Comparison of ENCODE assay signal across 8 cellular contexts in genomic region chr2:126657146-126657635, GRCh38. TPM values are rescaled to one million over a fixed set of nuclear protein-coding genes. Genes with fewer than 3 reads are reported as not detected.
A peak's percentile ranks its signal among the peaks of the same experiment; 100 is the strongest.
DNase-seq lines count a peak whose midpoint lies in the region; ATAC-seq, FAIRE-seq and TF ChIP-seq lines count a peak whose summit lies in the region.

No MANE protein-coding gene starts in this region.

- peaks cover 0 to 29% (median 14%) of the 10 kb centered on the region in 4 donors for H3K4me1 ChIP-seq in Peyer's patch
- peaks cover 35% of the 10 kb centered on the region for H3K4me1 ChIP-seq in astrocyte (ENCODE audit: insufficient read depth, low read length)
- H3K4me1 ChIP-seq in iPS-15b (ENCODE audit: control insufficient read depth, insufficient read depth, low read length) = peaks cover 29% of the 10 kb centered on the region
- no peaks in the 10 kb centered on the region for H3K4me1 ChIP-seq in small intestine (ENCODE audit: control insufficient read depth in 2 of 2, insufficient read depth in 1 of 2, low read depth in 1 of 2, low read length in 1 of 2)

- peak overlapping the region; percentile 59 for H3K27ac Mint-ChIP-seq in astrocyte (ENCODE audit: unreplicated experiment)

- TF ChIP-seq POLR2A in GM10847 (IDR thresholded peaks at IDR 0.05; ENCODE audit: extremely low read depth, insufficient read length) (peak; percentile 36), Peyer's patch (IDR thresholded peaks at IDR 0.05) (peak in 1 of 2 donors; percentile 20)

- POLR2A ChIA-PET in RWPE1 (lab: Yijun Ruan, JAX; ENCODE audit: low non-redundant PET) = no interaction called here

- H2AFZ ChIP-seq in astrocyte (ENCODE audit: low read depth, low read length) = peak overlapping the region; percentile 91

- peak overlapping the region; percentile 97 for H3K4me2 ChIP-seq in astrocyte (ENCODE audit: low read length)

- CTCF ChIA-PET in RWPE1 (lab: Yijun Ruan, JAX) = no interaction called here

- H3K4me1 Mint-ChIP-seq in astrocyte (ENCODE audit: low read depth, unreplicated experiment) = peaks cover 29% of the 10 kb centered on the region

- H3K4me3 Mint-ChIP-seq in astrocyte (ENCODE audit: unreplicated experiment) = peak overlapping the region; percentile 92

- TF ChIP-seq CTCF in Peyer's patch (IDR thresholded peaks at IDR 0.05) (no peak), astrocyte (IDR thresholded peaks at IDR 0.05; ENCODE audit: insufficient read depth, low read depth, low read length) (no peak), RWPE1 (conservative IDR thresholded peaks at IDR 0.05; ENCODE audit: low read depth) (no peak)

- H4K20me1 ChIP-seq in astrocyte (ENCODE audit: insufficient read depth, low read length) = peaks cover 5% of the 10 kb centered on the region

- H3K9me3 ChIP-seq in Peyer's patch = no peaks in the 10 kb centered on the region
- no peaks in the 10 kb centered on the region for H3K9me3 ChIP-seq in astrocyte (ENCODE audit: insufficient read depth, low read depth, low read length)
- no peaks in the 10 kb centered on the region for H3K9me3 ChIP-seq in iPS-15b (ENCODE audit: control insufficient read depth, insufficient read depth, low read length)
- H3K9me3 ChIP-seq in small intestine (ENCODE audit: control insufficient read depth, low read depth) = no peaks in the 10 kb centered on the region

- no peaks in the 10 kb centered on the region for H3K9me3 Mint-ChIP-seq in astrocyte (ENCODE audit: unreplicated experiment)

- peak; percentile 17 for ATAC-seq in HG02642 (IDR thresholded peaks at IDR 0.05; ENCODE audit: poor library complexity, unreplicated experiment)

- H3K36me3 ChIP-seq in Peyer's patch (no peaks in the 10 kb centered on the region), astrocyte (ENCODE audit: insufficient read depth, low read length) (no peaks in the 10 kb centered on the region), iPS-15b (ENCODE audit: control insufficient read depth, insufficient read depth, low read length) (no peaks in the 10 kb centered on the region), small intestine (ENCODE audit: control insufficient read depth in 2 of 2, insufficient read depth in 2 of 2, low read length in 2 of 2) (no peaks in the 10 kb centered on the region)

- peak in 2 of 3 donors; percentile 67 to 87 for DNase-seq in Peyer's patch
- peak; percentile 84 for DNase-seq in astrocyte (ENCODE audit: low read depth)
- peak; percentile 14 for DNase-seq in small intestine
- DNase-seq in epidermal melanocyte (ENCODE audit: insufficient read length, low spot score) = no peak
- no peak for DNase-seq in RWPE1 (ENCODE audit: low spot score)

- peaks cover 9% of the 10 kb centered on the region for H3K27me3 Mint-ChIP-seq in astrocyte (ENCODE audit: low read depth, unreplicated experiment)

- peaks cover 1% of the 10 kb centered on the region for H3K36me3 Mint-ChIP-seq in astrocyte (ENCODE audit: low read depth, unreplicated experiment)

- H3K4me3 ChIP-seq in Peyer's patch (peak overlapping the region; percentile 64 to 94 (median 70)), astrocyte (ENCODE audit: insufficient read depth, low read depth, low read length) (peak overlapping the region; percentile 78), iPS-15b (ENCODE audit: low read depth, low read length) (peak overlapping the region; percentile 60), small intestine (ENCODE audit: low read depth in 1 of 2, low read length in 2 of 2) (peak overlapping the region; percentile 3 to 62)

- H3K27me3 ChIP-seq in Peyer's patch (no peaks in the 10 kb centered on the region), astrocyte (ENCODE audit: insufficient read depth, low read length) (no peaks in the 10 kb centered on the region), iPS-15b (ENCODE audit: control insufficient read depth, insufficient read depth, low read length) (peaks cover 5% of the 10 kb centered on the region), small intestine (ENCODE audit: control insufficient read depth in 2 of 2, insufficient read depth in 2 of 2, low read length in 2 of 2) (no peaks in the 10 kb centered on the region)

- WGBS in small intestine, 3 donors = 37 to 79% (median 52%) methylated on average over 16 of the region's 16 CpGs

- H3K9ac ChIP-seq in astrocyte (ENCODE audit: low read length) = peak overlapping the region; percentile 94
- H3K9ac ChIP-seq in iPS-15b (ENCODE audit: low read depth, low read length) = peak overlapping the region; percentile 73

- H3K79me2 ChIP-seq in astrocyte (ENCODE audit: insufficient read depth, low read length) = peaks cover 19% of the 10 kb centered on the region

- FAIRE-seq in astrocyte (lab: Jason Lieb, UNC) (peak; percentile 66), small intestine (lab: Jason Lieb, UNC) (no peak)

- H3K27ac ChIP-seq in Peyer's patch (peak overlapping the region; percentile 89 to 97 (median 92)), astrocyte (ENCODE audit: low read depth, low read length) (peak overlapping the region; percentile 83), small intestine (ENCODE audit: low read depth in 1 of 2, low read length in 1 of 2) (peak overlapping the region; percentile 80 to 89), RWPE1 (no peak overlapping the region)

RNA-seq across cellular contexts. Expression of gene GYPC, which starts 1.2 kb away (rescaled TPM):
- total RNA-seq in Peyer's patch = 10 to 100 TPM; 17.4 to 78.4 (median 19.7) TPM
- 26.5 and 29.3 TPM in 2 replicates for total RNA-seq in astrocyte
- polyA plus RNA-seq in small intestine = 10 to 100 TPM in 2 of 3 donors, 1 to 10 TPM in 1; 4.5 to 50.5 (median 43.9) TPM

Comparison
In these comparisons a context has a peak if more than half of its experiments do, and no peak if none do; other contexts are left out.
1. DNase-seq: peak in Peyer's patch (2 of 3), astrocyte (single experiment) and small intestine (single experiment); none in epidermal melanocyte (single experiment) and RWPE1 (single experiment).
2. Peak in every context shown above with its lines, with median percentiles within 50 percentile points of each other: H3K4me3 ChIP-seq.